20 cellular contexts compared by ENCODE assay signal in the genomic region with DNA sequence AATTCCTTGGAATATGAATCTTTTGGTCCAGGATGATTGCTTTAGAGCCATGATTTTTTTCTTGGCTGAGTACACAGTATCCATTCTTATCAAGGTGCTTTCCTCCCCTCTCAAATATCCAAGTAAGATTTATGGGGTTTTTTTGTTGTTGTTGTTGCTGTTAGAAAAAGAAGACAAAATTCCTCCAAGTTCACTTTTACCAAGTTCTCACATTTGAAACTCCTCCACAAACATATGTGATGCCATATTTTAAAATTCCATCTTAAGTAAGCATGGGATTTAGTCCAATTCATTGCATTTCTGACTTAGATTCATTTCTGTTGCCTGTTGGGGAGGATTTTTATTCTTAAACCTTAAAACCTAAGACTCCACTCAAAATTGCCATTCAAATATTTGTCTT.
"Had no signal": no experiment of that assay in that cellular context is flagged by ENCODE, and none has a peak within 500 bp of the region (broad histone marks: within the 10 kb centered on the region; RNA-seq: fewer than 3 reads in every experiment).

No MANE protein-coding gene starts in this region.

- DNase-seq: effector CD4-positive, alpha-beta T cell; endodermal cell; heart left ventricle; left colon; left ventricle myocardium superior; mesendoderm; naive thymus-derived CD4-positive, alpha-beta T cell; pancreas; right lobe of liver; stimulated activated CD4-positive, alpha-beta T cell treated with anti-CD3 and anti-CD28 coated beads, Interleukin-4, amount 100 ng/mL, for 24 hours; testis; upper lobe of right lung had no signal

- H3K4me3 ChIP-seq: coronary artery, heart left ventricle, lung, pancreas, right lobe of liver, testis, tibial nerve, upper lobe of right lung had no signal

- ATAC-seq: heart left ventricle; left colon; left ventricle myocardium superior; naive thymus-derived CD4-positive, alpha-beta T cell; pancreas; right lobe of liver; stimulated activated memory B cell treated with anti-CD40 and anti-IgM and Interleukin-4, amounts not matched to agents 10 μg/mL and 1 μg/mL and 100 μg/mL, for 72 hours; upper lobe of right lung had no signal

- H3K36me3 ChIP-seq: heart left ventricle, pancreas, right lobe of liver, tibial nerve, upper lobe of right lung had no signal

- H3K27ac ChIP-seq: coronary artery, heart left ventricle, pancreas, right lobe of liver, testis, tibial nerve, upper lobe of right lung had no signal

- H3K27me3 Mint-ChIP-seq: naive thymus-derived CD4-positive, alpha-beta T cell; progenitor cell of endocrine pancreas; stimulated activated memory B cell treated with anti-CD40 and anti-IgM and Interleukin-4, amounts not matched to agents 10 μg/mL and 1 μg/mL and 100 μg/mL, for 72 hours; stimulated activated naive CD8-positive, alpha-beta T cell treated with anti-CD3 and anti-CD28 coated beads, Interleukin-15, Interleukin-2, amounts not matched to agents 100 ng/mL and 50 ng/mL, for 24 hours had no signal

- H3K4me3 Mint-ChIP-seq: endodermal cell; naive thymus-derived CD4-positive, alpha-beta T cell; neural crest cell; stimulated activated memory B cell treated with anti-CD40 and anti-IgM and Interleukin-4, amounts not matched to agents 10 μg/mL and 1 μg/mL and 100 μg/mL, for 72 hours had no signal

- H3K27me3 ChIP-seq: heart left ventricle, pancreas, right lobe of liver, testis, tibial nerve, upper lobe of right lung had no signal

- H3K27ac Mint-ChIP-seq: endodermal cell; progenitor cell of endocrine pancreas; stimulated activated memory B cell treated with anti-CD40 and anti-IgM and Interleukin-4, amounts not matched to agents 10 μg/mL and 1 μg/mL and 100 μg/mL, for 72 hours had no signal

- FAIRE-seq: frontal cortex, pancreas had no signal

- H3K4me1 ChIP-seq: pancreas, right lobe of liver, upper lobe of right lung had no signal

- H3K9me3 ChIP-seq: pancreas, right lobe of liver, testis, upper lobe of right lung had no signal

- H3K4me1 Mint-ChIP-seq: stimulated activated memory B cell treated with anti-CD40 and anti-IgM and Interleukin-4, amounts not matched to agents 10 μg/mL and 1 μg/mL and 100 μg/mL, for 72 hours had no signal
